Comparison of ENCODE assay signal across 23 cellular contexts in genomic region chr13:23748591-23748990, GRCh38.
DNase-seq lines count a peak whose midpoint lies in the region; ATAC-seq and TF ChIP-seq lines count a peak whose summit lies in the region.
"Had no signal": no experiment of that assay in that cellular context is flagged by ENCODE, and none has a peak within 500 bp of the region (broad histone marks: within the 10 kb centered on the region; RNA-seq: fewer than 3 reads in every experiment).

No MANE protein-coding gene starts in this region.

- H3K4me1 ChIP-seq in iPS-18a (ENCODE audit: control insufficient read depth, low read depth, low read length) (peaks cover 28% of the 10 kb centered on the region), suprapubic skin (peaks cover 21% of the 10 kb centered on the region)
- H3K4me1 ChIP-seq: BLaER1 had no signal

- TF ChIP-seq CTCF in suprapubic skin (IDR thresholded peaks at IDR 0.05), result no peak

- no peaks in the 10 kb centered on the region for H3K27me3 ChIP-seq in iPS-18a (ENCODE audit: control insufficient read depth, insufficient read depth, low read length)
- H3K27me3 ChIP-seq in suprapubic skin, result no peaks in the 10 kb centered on the region
- H3K27me3 ChIP-seq: BLaER1 had no signal

- H3K9me3 ChIP-seq in iPS-18a (ENCODE audit: control insufficient read depth, low read depth, low read length), result no peaks in the 10 kb centered on the region
- no peaks in the 10 kb centered on the region for H3K9me3 ChIP-seq in suprapubic skin
- H3K9me3 ChIP-seq: BLaER1 had no signal

- ATAC-seq in HG03460 (IDR thresholded peaks at IDR 0.05; ENCODE audit: unreplicated experiment), result no peak
- ATAC-seq in HG03571 (IDR thresholded peaks at IDR 0.05; ENCODE audit: unreplicated experiment), result no peak
- no peak for ATAC-seq in GM21367 (IDR thresholded peaks at IDR 0.05; ENCODE audit: unreplicated experiment)
- ATAC-seq: activated T-cell treated with anti-CD3 and anti-CD28 coated beads, Interleukin-2, amount 50 U/mL, for 4 hours had no signal

- WGBS in suprapubic skin, result 43% methylated on average over 3 of the region's 3 CpGs

- no peak for TF ChIP-seq POLR2A in suprapubic skin (IDR thresholded peaks at IDR 0.05)

- no peak for TF ChIP-seq EP300 in suprapubic skin (IDR thresholded peaks at IDR 0.05)

- DNase-seq in NCI-H82 (lab: John Stamatoyannopoulos, UW) (peak; percentile 81), NCI-H82 treated with DMSO at 0.1 percent for 48 hours (lab: John Stamatoyannopoulos, UW; ENCODE audit: unreplicated experiment) (no peak), NCI-H524 treated with DMSO at 0.1 percent for 48 hours (lab: John Stamatoyannopoulos, UW) (peak; percentile 21), suprapubic skin (ENCODE audit: low spot score in 2 of 2) (no peak)
- DNase-seq: activated CD4-positive, CD25-positive, alpha-beta regulatory T cell treated with anti-CD3 and anti-CD28 coated beads, Interleukin-2, amount 50 U/mL, for 72 hours; activated CD8-positive, alpha-beta memory T cell treated with anti-CD3 and anti-CD28 coated beads for 24 hours; activated naive CD4-positive, alpha-beta T cell treated with anti-CD3 and anti-CD28 coated beads, Interleukin-2, amount 10 ng/mL, durations not matched to agents 7 days and 5 days; activated T-cell treated with anti-CD3 and anti-CD28 coated beads, Interleukin-2, amount 50 U/mL, for 4 hours; anterior cingulate cortex; caudate nucleus; GDM1; immature natural killer cell; Kasumi-1; NCI-H1930; NCI-H446 treated with DMSO at 0.1 percent for 48 hours; posterior cingulate gyrus; RPMI8226; T1000 had no signal

- H3K9ac ChIP-seq in iPS-18a (ENCODE audit: low read length), result no peak overlapping the region
- H3K9ac ChIP-seq: BLaER1 had no signal

- H3K27ac ChIP-seq in iPS-18a (ENCODE audit: low read length) (no peak overlapping the region), suprapubic skin (peak overlapping the region; percentile 15)
- H3K27ac ChIP-seq: BLaER1 had no signal

- H3K4me3 ChIP-seq in iPS-18a (ENCODE audit: low read length), result peak overlapping the region; percentile 26
- no peak overlapping the region for H3K4me3 ChIP-seq in suprapubic skin
- H3K4me3 ChIP-seq: BLaER1 had no signal

- H3K36me3 ChIP-seq in iPS-18a (ENCODE audit: control insufficient read depth, low read depth, low read length), result no peaks in the 10 kb centered on the region
- no peaks in the 10 kb centered on the region for H3K36me3 ChIP-seq in suprapubic skin
- H3K36me3 ChIP-seq: BLaER1 had no signal

Comparison
In these comparisons a context has a peak if more than half of its experiments do, and no peak if none do; other contexts are left out.
1. DNase-seq: peak in NCI-H82 (single experiment) and NCI-H524 treated with DMSO at 0.1 percent for 48 hours (single experiment); none in NCI-H82 treated with DMSO at 0.1 percent for 48 hours (single experiment) and suprapubic skin (0 of 2).